ENCODE assay signal across 17 cellular contexts in the genomic region with DNA sequence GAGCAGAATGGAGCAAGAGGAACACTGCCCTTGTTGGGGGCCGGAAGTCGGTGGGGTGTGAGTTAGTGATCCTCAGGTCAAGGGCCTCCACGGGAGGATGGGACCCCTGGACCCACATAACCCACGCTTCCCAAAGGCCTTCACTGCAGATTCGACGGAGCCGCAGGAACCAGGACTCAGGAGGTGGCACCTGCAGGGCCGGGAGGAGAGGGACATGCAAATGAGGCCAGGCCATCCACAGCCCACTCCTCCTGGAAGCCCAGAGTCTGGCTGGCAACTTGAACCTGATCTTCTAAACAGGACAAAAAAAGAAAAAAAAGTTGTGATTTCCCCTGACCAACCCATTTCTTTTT.
A peak's percentile ranks its signal among the peaks of the same experiment; 100 is the strongest.
DNase-seq lines count a peak whose midpoint lies in the region; ATAC-seq and TF ChIP-seq lines count a peak whose summit lies in the region.
"Had no signal": no experiment of that assay in that cellular context is flagged by ENCODE, and none has a peak within 500 bp of the region (broad histone marks: within the 10 kb centered on the region; RNA-seq: fewer than 3 reads in every experiment).

No MANE protein-coding gene starts in this region.

- peak overlapping the region; percentile 24 for H3K9ac ChIP-seq in skeletal muscle satellite cell (ENCODE audit: low read depth, low read length)

- TSS peak; percentile 45 for BruUV-seq in Calu3 (replicated peaks; lab: Mats Ljungman, UMichigan)

- CTCF ChIA-PET in Calu3 (lab: Charles Lee): interaction anchor here (1.9 kb wide), 1 partner anchor 9 kb away, joined by 5 read pairs; no protein-coding TSS in a partner anchor

- H3K4me1 Mint-ChIP-seq in Calu3 (ENCODE audit: low read depth, unreplicated experiment): peaks cover 55% of the 10 kb centered on the region

- peak overlapping the region; percentile 96 for H3K27ac Mint-ChIP-seq in Calu3 (ENCODE audit: unreplicated experiment)

- WGBS in esophagus squamous epithelium, 2 donors: 53 to 100% methylated on average over 2 to 3 of the region's 8 CpGs

- TF ChIP-seq CTCF in Calu3 (IDR thresholded peaks at IDR 0.05; ENCODE audit: unreplicated experiment) (no peak), esophagus squamous epithelium (IDR thresholded peaks at IDR 0.05) (no peak)

- H3K27me3 ChIP-seq in SJCRH30: no peaks in the 10 kb centered on the region
- no peaks in the 10 kb centered on the region for H3K27me3 ChIP-seq in esophagus squamous epithelium
- no peaks in the 10 kb centered on the region for H3K27me3 ChIP-seq in skeletal muscle satellite cell (ENCODE audit: control insufficient read depth, insufficient read depth, low read length)
- H3K27me3 ChIP-seq: thyroid gland had no signal

- no peaks in the 10 kb centered on the region for H3K27me3 Mint-ChIP-seq in Calu3 (ENCODE audit: unreplicated experiment)

- peak overlapping the region; percentile 51 for H3K4me3 Mint-ChIP-seq in Calu3 (ENCODE audit: low read depth, unreplicated experiment)
- H3K4me3 Mint-ChIP-seq: activated T-cell treated with anti-CD3 and anti-CD28 coated beads, Interleukin-2, amount 50 U/mL, for 4 hours; memory B cell had no signal

- peaks cover 85% of the 10 kb centered on the region for H3K36me3 Mint-ChIP-seq in Calu3 (ENCODE audit: insufficient read depth, unreplicated experiment)

- peaks cover 9% of the 10 kb centered on the region for H3K9me3 Mint-ChIP-seq in Calu3 (ENCODE audit: low read depth, unreplicated experiment)

- no peak for TF ChIP-seq POLR2A in esophagus squamous epithelium (IDR thresholded peaks at IDR 0.05)

- H3K36me3 ChIP-seq in SJCRH30: no peaks in the 10 kb centered on the region
- peaks cover 0 to 18% (median 0%) of the 10 kb centered on the region in 3 donors for H3K36me3 ChIP-seq in esophagus squamous epithelium
- peaks cover 4% of the 10 kb centered on the region for H3K36me3 ChIP-seq in skeletal muscle satellite cell (ENCODE audit: insufficient read depth, low read length)
- H3K36me3 ChIP-seq: thyroid gland had no signal

- no peak for ATAC-seq in HG03439 (IDR thresholded peaks at IDR 0.05; ENCODE audit: unreplicated experiment)
- ATAC-seq in HG02763 (IDR thresholded peaks at IDR 0.05; ENCODE audit: unreplicated experiment): no peak
- no peak for ATAC-seq in HG03025 (IDR thresholded peaks at IDR 0.05; ENCODE audit: low FRiP score, unreplicated experiment)
- ATAC-seq: Right ventricle myocardium inferior had no signal

- intact Hi-C loops in Calu3 (cut with micrococcal nuclease; ENCODE audit: unreplicated experiment): loop anchor here (2.0 to 5.0 kb wide), 7 partner anchors 14 to 296 kb away; no protein-coding TSS in a partner anchor
- intact Hi-C loops in esophagus squamous epithelium (cut with DNase I): no loop called here
- intact Hi-C loops in head of caudate nucleus (cut with DNase I): no loop called here

- H3K4me3 ChIP-seq in SJCRH30: no peak overlapping the region
- no peak overlapping the region for H3K4me3 ChIP-seq in esophagus squamous epithelium
- H3K4me3 ChIP-seq in skeletal muscle satellite cell (ENCODE audit: low read length): no peak overlapping the region
- H3K4me3 ChIP-seq: thyroid gland had no signal

- H3K4me2 ChIP-seq in skeletal muscle satellite cell (ENCODE audit: low read length): peak overlapping the region; percentile 22

- DNase-seq in Calu3: peak; percentile 60
- peak in 1 of 2 experiments; percentile 74 for DNase-seq in SJCRH30
- no peak for DNase-seq in esophagus squamous epithelium (lab: John Stamatoyannopoulos, UW)
- DNase-seq in head of caudate nucleus: no peak
- DNase-seq: activated CD4-positive, alpha-beta T cell treated with anti-CD3 and anti-CD28 coated beads, Interleukin-2, amount 50 U/mL, for 1 hour; activated T-cell treated with anti-CD3 and anti-CD28 coated beads, Interleukin-2, amount 50 U/mL, for 4 hours; cortex of kidney; NCI-H1694; NCI-H748 treated with DMSO at 0.1 percent for 48 hours; T-helper 9 cell had no signal

- H3K4me1 ChIP-seq in SJCRH30 (peaks cover 52% of the 10 kb centered on the region), esophagus squamous epithelium (peaks cover 33 to 57% (median 38%) of the 10 kb centered on the region in 3 donors), skeletal muscle satellite cell (ENCODE audit: control insufficient read depth, insufficient read depth, low read length) (peaks cover 54% of the 10 kb centered on the region)

- H3K27ac ChIP-seq in SJCRH30 (peak overlapping the region; percentile 83), esophagus squamous epithelium (peak overlapping the region; percentile 38 to 81 (median 62))
- H3K27ac ChIP-seq: thyroid gland had no signal

- peaks cover 11% of the 10 kb centered on the region for H3K9me3 ChIP-seq in SJCRH30 (replicated peaks)
- H3K9me3 ChIP-seq in esophagus squamous epithelium: peaks cover 0 to 20% (median 15%) of the 10 kb centered on the region in 3 donors
- H3K9me3 ChIP-seq in skeletal muscle satellite cell (replicated peaks; ENCODE audit: low read length): peaks cover 9% of the 10 kb centered on the region
- H3K9me3 ChIP-seq: thyroid gland had no signal
